ENCODE assay signal across 8 cellular contexts in the genomic region with DNA sequence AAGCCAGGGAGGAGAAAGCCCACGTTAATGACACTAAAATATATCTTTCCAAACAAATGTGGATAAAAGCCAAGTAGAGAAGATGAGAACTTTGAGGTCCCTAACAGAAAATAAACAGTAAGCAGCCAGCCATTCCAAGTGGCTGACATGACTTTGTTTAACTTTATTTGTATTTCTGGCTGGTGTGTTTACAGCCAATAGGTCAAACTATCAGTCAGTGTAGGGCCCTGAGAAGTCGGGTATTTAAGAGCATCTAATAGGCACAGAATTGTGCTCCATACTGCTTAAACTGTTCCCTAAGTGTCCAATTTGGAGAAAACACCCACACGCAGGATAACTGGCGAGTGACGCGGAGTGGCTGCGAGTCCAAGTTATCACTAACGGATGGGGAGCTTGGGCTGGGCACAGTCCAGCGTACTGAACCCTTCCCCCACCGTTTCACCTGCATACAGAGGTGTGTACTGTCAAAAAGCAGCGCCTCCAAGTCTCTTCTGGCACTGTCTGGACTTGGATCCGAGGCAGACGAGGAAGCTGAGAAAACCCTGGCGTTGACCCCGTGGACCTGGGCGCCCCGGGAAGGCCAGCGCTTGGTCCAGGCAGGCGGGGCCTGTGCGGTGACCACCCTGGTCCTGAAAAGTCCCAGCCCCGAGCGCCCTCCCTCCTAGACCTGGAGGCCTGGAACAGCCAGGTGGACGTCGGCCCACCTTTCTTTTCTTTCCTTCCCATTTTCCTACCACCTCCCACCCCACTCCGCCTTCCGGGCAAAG. TPM values are rescaled to one million over a fixed set of nuclear protein-coding genes. Genes with fewer than 3 reads are reported as not detected.
DNase-seq lines count a peak whose midpoint lies in the region; ATAC-seq, FAIRE-seq and TF ChIP-seq lines count a peak whose summit lies in the region.

No MANE protein-coding gene starts in this region.

- DNase-seq in NCI-H2081 (lab: John Stamatoyannopoulos, UW), result peak; percentile 39 to 57
- no peak for DNase-seq in NCI-H2081 treated with DMSO at 0.1 percent for 48 hours (lab: John Stamatoyannopoulos, UW)
- DNase-seq in NCI-H69 (lab: John Stamatoyannopoulos, UW), result peak; percentile 77
- DNase-seq in dermis blood vessel endothelial cell, result peak; percentile 22
- DNase-seq in mesendoderm, result no peak
- DNase-seq in upper lobe of right lung, result no peak
- DNase-seq in GM19239 (ENCODE audit: insufficient read length, low spot score), result no peak
- no peak for DNase-seq in HTR-8/SVneo (ENCODE audit: insufficient read length, low spot score)

- no peak overlapping the region for H2BK120ac ChIP-seq in mesendoderm (ENCODE audit: low read depth, low read length)

- no peak for TF ChIP-seq CTCF in upper lobe of right lung (IDR thresholded peaks at IDR 0.05)

- peak overlapping the region; percentile 86 for H3K56ac ChIP-seq in mesendoderm (ENCODE audit: low read length)

- H4K5ac ChIP-seq in mesendoderm (ENCODE audit: low read length), result no peak overlapping the region

- no peak overlapping the region for H2AK5ac ChIP-seq in mesendoderm (ENCODE audit: low read length)

- peak overlapping the region; percentile 40 for H3K4ac ChIP-seq in mesendoderm (ENCODE audit: low read depth, low read length)

- no peaks in the 10 kb centered on the region for H3K79me1 ChIP-seq in mesendoderm (ENCODE audit: low read length)

- H3K27me3 ChIP-seq in mesendoderm (ENCODE audit: insufficient read depth, low read length, poor library complexity) (no peaks in the 10 kb centered on the region), upper lobe of right lung (no peaks in the 10 kb centered on the region)

- no peak overlapping the region for H2BK5ac ChIP-seq in mesendoderm (ENCODE audit: low read length)

- no peak overlapping the region for H4K8ac ChIP-seq in mesendoderm (ENCODE audit: low read depth, low read length)

- WGBS in mesendoderm (ENCODE audit: extremely low coverage, insufficient coverage, low lambda C conversion rate), result no CpG with 5 or more reads among the region's 26 CpGs

- H2BK15ac ChIP-seq in mesendoderm (replicated peaks; ENCODE audit: low read depth), result no peak overlapping the region

- intact Hi-C loops in upper lobe of right lung (cut with DNase I), result no loop called here

- H3K23ac ChIP-seq in mesendoderm (ENCODE audit: low read length), result no peak overlapping the region

- ATAC-seq in upper lobe of right lung, result peak; percentile 54

- H3K79me2 ChIP-seq in mesendoderm (ENCODE audit: control insufficient read depth, insufficient read depth, low read length), result no peaks in the 10 kb centered on the region

- peak overlapping the region; percentile 57 for H3K9ac ChIP-seq in mesendoderm (ENCODE audit: low read length)

- no peaks in the 10 kb centered on the region for H3K4me1 ChIP-seq in mesendoderm (ENCODE audit: control insufficient read depth, low read depth, low read length)
- H3K4me1 ChIP-seq in upper lobe of right lung, result peaks cover 9% of the 10 kb centered on the region

- FAIRE-seq in GM19239 (lab: Jason Lieb, UNC) (no peak), HTR-8/SVneo (lab: Jason Lieb, UNC) (no peak)

- H3K4me2 ChIP-seq in mesendoderm (ENCODE audit: low read length), result peak overlapping the region; percentile 82

- no peak overlapping the region for H3K18ac ChIP-seq in mesendoderm (ENCODE audit: low read length)

- H3K27ac ChIP-seq in mesendoderm (ENCODE audit: low read depth, low read length) (no peak overlapping the region), upper lobe of right lung (peak overlapping the region; percentile 86)

- H3K36me3 ChIP-seq in mesendoderm (ENCODE audit: control insufficient read depth, insufficient read depth, low read length) (no peaks in the 10 kb centered on the region), upper lobe of right lung (peaks cover 19% of the 10 kb centered on the region)

- H3K9me3 ChIP-seq in upper lobe of right lung, result no peaks in the 10 kb centered on the region

- H3K4me3 ChIP-seq in mesendoderm (ENCODE audit: low read length), result peak overlapping the region; percentile 69
- peak overlapping the region; percentile 93 for H3K4me3 ChIP-seq in upper lobe of right lung

RNA-seq across cellular contexts. Expression of gene LGALS8, which starts 0.7 kb away (rescaled TPM):
- total RNA-seq in dermis blood vessel endothelial cell (132 and 140 TPM in 2 replicates), upper lobe of right lung (81.7 TPM)
- 7.7 TPM for polyA plus RNA-seq in mesendoderm (2013, experiment 1 of 2)
- 7.9 TPM for polyA plus RNA-seq in mesendoderm (2013, experiment 2 of 2)

Comparison
In these comparisons a context has a peak if more than half of its experiments do, and no peak if none do; other contexts are left out.
1. DNase-seq: peak in NCI-H2081 (2 of 2), NCI-H69 (single experiment) and dermis blood vessel endothelial cell (single experiment); none in NCI-H2081 treated with DMSO at 0.1 percent for 48 hours (single experiment), mesendoderm (single experiment), upper lobe of right lung (single experiment), GM19239 (single experiment) and HTR-8/SVneo (single experiment).